Comparison of ENCODE assay signal across 15 cellular contexts in genomic region chr1:18283601-18284385, GRCh38.
A peak's percentile ranks its signal among the peaks of the same experiment; 100 is the strongest.
DNase-seq lines count a peak whose midpoint lies in the region; TF ChIP-seq lines count a peak whose summit lies in the region.
"Had no signal": no experiment of that assay in that cellular context is flagged by ENCODE, and none has a peak within 500 bp of the region (broad histone marks: within the 10 kb centered on the region; RNA-seq: fewer than 3 reads in every experiment).

No MANE protein-coding gene starts in this region.

- H3K4me2 ChIP-seq in OCI-LY7 (ENCODE audit: low read length) (peak overlapping the region; percentile 76), PC-9 (no peak overlapping the region)

- H3K4me1 ChIP-seq in OCI-LY7 (ENCODE audit: insufficient read depth, low read length, poor library complexity, severe bottlenecking) (peaks cover 95% of the 10 kb centered on the region), PC-9 (replicated peaks; ENCODE audit: insufficient read depth) (no peaks in the 10 kb centered on the region)
- H3K4me1 ChIP-seq: Peyer's patch, suprapubic skin had no signal

- CTCF ChIA-PET in OCI-LY7 (lab: Charles Lee; ENCODE audit: unreplicated experiment), result no interaction called here
- CTCF ChIA-PET in PC-9 (lab: Charles Lee), result no interaction called here

- no peaks in the 10 kb centered on the region for H3K9me2 ChIP-seq in OCI-LY7 (ENCODE audit: insufficient read depth, low read length)
- no peaks in the 10 kb centered on the region for H3K9me2 ChIP-seq in PC-9 (ENCODE audit: insufficient read depth)

- peaks cover 61% of the 10 kb centered on the region for H3K27me3 ChIP-seq in PC-9 (ENCODE audit: insufficient read depth, low read depth)
- H3K27me3 ChIP-seq: Peyer's patch had no signal

- H3K4me3 ChIP-seq in OCI-LY7 (ENCODE audit: low read depth, low read length, poor library complexity, severe bottlenecking) (peak overlapping the region; percentile 66), PC-9 (no peak overlapping the region)
- H3K4me3 ChIP-seq: Peyer's patch, suprapubic skin had no signal

- H3K36me3 ChIP-seq in OCI-LY7 (ENCODE audit: insufficient read depth, low read length) (no peaks in the 10 kb centered on the region), PC-9 (ENCODE audit: low read depth) (no peaks in the 10 kb centered on the region)
- H3K36me3 ChIP-seq: Peyer's patch, suprapubic skin had no signal

- no TSS peak for BruUV-seq in OCI-LY7 (replicated peaks; lab: Mats Ljungman, UMichigan)
- no TSS peak for BruUV-seq in PC-9 (replicated peaks; lab: Mats Ljungman, UMichigan)

- peak; percentile 11 for DNase-seq in A172 (ENCODE audit: low spot score)
- peak; percentile 21 for DNase-seq in GM20000 (ENCODE audit: low spot score)
- no peak for DNase-seq in OCI-LY7 (ENCODE audit: low spot score)
- peak; percentile 39 for DNase-seq in inferior parietal cortex (ENCODE audit: extremely low spot score)
- DNase-seq in iPS-NIHi11 (ENCODE audit: low spot score), result no peak
- DNase-seq in SK-N-DZ (ENCODE audit: low spot score), result no peak
- no peak for DNase-seq in PC-9
- DNase-seq in activated CD4-positive, alpha-beta T cell treated with anti-CD3 and anti-CD28 coated beads, Interleukin-2, amount 50 U/mL, for 4 hours, result no peak
- DNase-seq: activated CD4-positive, alpha-beta T cell treated with anti-CD3 and anti-CD28 coated beads, Interleukin-2, amount 10 ng/mL, durations not matched to agents 7 days and 5 days; activated gamma-delta T cell treated with Interleukin-2 at 50 U/mL for 16 hours; effector memory CD4-positive, alpha-beta T cell; mammary epithelial cell; NCI-H774; Peyer's patch had no signal

- no peak for TF ChIP-seq CTCF in GM20000 (IDR thresholded peaks at IDR 0.05; ENCODE audit: extremely low read depth, missing control alignments)
- no peak for TF ChIP-seq CTCF in OCI-LY7 (conservative IDR thresholded peaks at IDR 0.05; ENCODE audit: low read length)
- TF ChIP-seq CTCF in PC-9 (conservative IDR thresholded peaks at IDR 0.05), result no peak

- no peaks in the 10 kb centered on the region for H3F3A ChIP-seq in PC-9 (ENCODE audit: insufficient read depth, low read depth)

- intact Hi-C loops in OCI-LY7 (cut with micrococcal nuclease; ENCODE audit: unreplicated experiment) (loop anchor here (5.0 kb wide), 1 partner anchor 51 kb away; no protein-coding TSS in a partner anchor), PC-9 (cut with micrococcal nuclease; ENCODE audit: unreplicated experiment) (no loop called here)

- POLR2A ChIA-PET in OCI-LY7 (lab: Charles Lee) (no interaction called here), PC-9 (lab: Charles Lee; ENCODE audit: unreplicated experiment) (no interaction called here)

- H3K27ac ChIP-seq in OCI-LY7 (ENCODE audit: low read depth, low read length, poor library complexity, severe bottlenecking), result peak overlapping the region; percentile 95
- no peak overlapping the region for H3K27ac ChIP-seq in PC-9
- H3K27ac ChIP-seq: Peyer's patch, suprapubic skin had no signal

- H4K20me1 ChIP-seq in OCI-LY7 (ENCODE audit: insufficient read depth, low read length), result no peaks in the 10 kb centered on the region
- no peaks in the 10 kb centered on the region for H4K20me1 ChIP-seq in PC-9 (ENCODE audit: insufficient read depth)

- H3K9me3 ChIP-seq in OCI-LY7 (ENCODE audit: low read length) (no peaks in the 10 kb centered on the region), PC-9 (ENCODE audit: insufficient read depth, low read depth) (no peaks in the 10 kb centered on the region)
- H3K9me3 ChIP-seq: Peyer's patch, suprapubic skin had no signal

- peak overlapping the region; percentile 16; the same call in 1 of the 2 replicates for H2AFZ ChIP-seq in OCI-LY7 (ENCODE audit: low read length)
- H2AFZ ChIP-seq in PC-9, result no peak overlapping the region

- H3K79me2 ChIP-seq in OCI-LY7 (ENCODE audit: insufficient read depth, low read depth, low read length) (no peaks in the 10 kb centered on the region), PC-9 (ENCODE audit: low read depth) (no peaks in the 10 kb centered on the region)

Comparison
In these comparisons a context has a peak if more than half of its experiments do, and no peak if none do; other contexts are left out.
1. DNase-seq: peak in A172 (single experiment), GM20000 (single experiment) and inferior parietal cortex (single experiment); none in OCI-LY7 (single experiment), iPS-NIHi11 (single experiment), SK-N-DZ (single experiment), PC-9 (0 of 2) and activated CD4-positive, alpha-beta T cell treated with anti-CD3 and anti-CD28 coated beads, Interleukin-2, amount 50 U/mL, for 4 hours (0 of 2).